In genomic region chr11:33185756-33186155, GRCh38 we compare ENCODE assay signal across 34 cellular contexts.
"Had no signal": no experiment of that assay in that cellular context is flagged by ENCODE, and none has a peak within 500 bp of the region (broad histone marks: within the 10 kb centered on the region; RNA-seq: fewer than 3 reads in every experiment).

No MANE protein-coding gene starts in this region.

- DNase-seq: activated CD4-positive, alpha-beta T cell treated with anti-CD3 and anti-CD28 coated beads for 36 hours; activated CD4-positive, alpha-beta T cell treated with anti-CD3 and anti-CD28 coated beads, Interleukin-2, amount 10 ng/mL, durations not matched to agents 7 days and 5 days; activated CD4-positive, alpha-beta T cell treated with anti-CD3 and anti-CD28 coated beads, Interleukin-2, amount 50 U/mL, for 48 hours; activated CD8-positive, alpha-beta T cell treated with anti-CD3 and anti-CD28 coated beads, Interleukin-2, amount 10 ng/mL, durations not matched to agents 7 days and 5 days; activated gamma-delta T cell treated with Interleukin-2 at 50 U/mL for 16 hours; activated naive CD4-positive, alpha-beta T cell treated with anti-CD3 and anti-CD28 coated beads for 36 hours; activated T-cell treated with anti-CD3 and anti-CD28 coated beads, Interleukin-2, amount 50 U/mL, for 24 hours; adrenal gland; body of pancreas; cerebellar nuclear complex; Karpas-422; KBM-7; NCI-H1105; NCI-H1417 treated with DMSO at 0.1 percent for 48 hours; NCI-H1930; NCI-H2081 treated with DMSO at 0.1 percent for 48 hours; NCI-H226; NCI-H446 treated with DMSO at 0.1 percent for 48 hours; NCI-H526; NCI-H748 treated with DMSO at 0.1 percent for 48 hours; NK-92 treated with Interleukin-12 subunit alpha and Interleukin-12 subunit beta, amount 100 ng/mL, for 24 hours; PC-3; Peyer's patch; SIG-M5; T1000 had no signal

- H3K4me1 ChIP-seq: adrenal gland, breast epithelium had no signal

- H3K27me3 ChIP-seq: adrenal gland, body of pancreas, breast epithelium, Peyer's patch had no signal

- H3K4me3 ChIP-seq: adrenal gland, body of pancreas, breast epithelium, Peyer's patch, SK-N-MC had no signal

- H3K27me3 Mint-ChIP-seq: activated CD4-positive, alpha-beta T cell treated with anti-CD3 and anti-CD28 coated beads for 36 hours; activated CD4-positive, alpha-beta T cell treated with anti-CD3 and anti-CD28 coated beads, Interleukin-2, amount 10 ng/mL, durations not matched to agents 7 days and 5 days; activated T-cell treated with anti-CD3 and anti-CD28 coated beads, Interleukin-2, amount 50 U/mL, for 24 hours; IgD-negative memory B cell had no signal

- H3K9me3 Mint-ChIP-seq: activated CD4-positive, alpha-beta T cell treated with anti-CD3 and anti-CD28 coated beads, Interleukin-2, amount 10 ng/mL, durations not matched to agents 7 days and 5 days; activated naive CD4-positive, alpha-beta T cell treated with anti-CD3 and anti-CD28 coated beads for 36 hours; activated naive CD4-positive, alpha-beta T cell treated with anti-CD3 and anti-CD28 coated beads, Interleukin-2, amount 50 U/mL, for 72 hours; activated T-cell treated with anti-CD3 and anti-CD28 coated beads, Interleukin-2, amount 50 U/mL, for 24 hours; activated T-helper 2 cell treated with anti-CD3 and anti-CD28 coated beads, Interferon-gamma antibody, Interleukin-2, Interleukin-4, amounts not matched to agents 10 μg/mL and 5 μg/mL and 100 μg/mL, durations not matched to agents 14 hours and 24 hours and 36 hours; IgD-negative memory B cell; WTC11 had no signal

- H3K9me3 ChIP-seq: adrenal gland, body of pancreas, breast epithelium, Peyer's patch had no signal

- ATAC-seq: activated CD4-positive, alpha-beta T cell treated with anti-CD3 and anti-CD28 coated beads for 36 hours; activated CD4-positive, CD25-positive, alpha-beta regulatory T cell treated with anti-CD3 and anti-CD28 coated beads, Interleukin-2, amount 50 U/mL, for 24 hours; activated CD8-positive, alpha-beta T cell treated with anti-CD3 and anti-CD28 coated beads, Interleukin-2, amount 10 ng/mL, durations not matched to agents 7 days and 5 days; activated naive CD4-positive, alpha-beta T cell treated with anti-CD3 and anti-CD28 coated beads, Interleukin-2, amount 50 U/mL, for 72 hours; body of pancreas; PC-3; Right ventricle myocardium inferior; WTC11 had no signal

- H3K36me3 ChIP-seq: adrenal gland, breast epithelium, Peyer's patch had no signal

- H3K4me1 Mint-ChIP-seq: activated CD4-positive, alpha-beta T cell treated with anti-CD3 and anti-CD28 coated beads for 36 hours; activated CD4-positive, alpha-beta T cell treated with anti-CD3 and anti-CD28 coated beads, Interleukin-2, amount 10 ng/mL, durations not matched to agents 7 days and 5 days had no signal

- H3K27ac ChIP-seq: adrenal gland, body of pancreas, breast epithelium, Peyer's patch, RWPE1, SK-N-MC had no signal

- H3K27ac Mint-ChIP-seq: activated CD4-positive, alpha-beta T cell treated with anti-CD3 and anti-CD28 coated beads for 36 hours; activated CD4-positive, alpha-beta T cell treated with anti-CD3 and anti-CD28 coated beads, Interleukin-2, amount 10 ng/mL, durations not matched to agents 7 days and 5 days; activated CD8-positive, alpha-beta T cell treated with anti-CD3 and anti-CD28 coated beads, Interleukin-2, amount 10 ng/mL, durations not matched to agents 7 days and 5 days; activated naive CD4-positive, alpha-beta T cell treated with anti-CD3 and anti-CD28 coated beads for 36 hours; activated naive CD4-positive, alpha-beta T cell treated with anti-CD3 and anti-CD28 coated beads, Interleukin-2, amount 50 U/mL, for 72 hours; activated T-cell treated with anti-CD3 and anti-CD28 coated beads, Interleukin-2, amount 50 U/mL, for 24 hours; activated T-helper 2 cell treated with anti-CD3 and anti-CD28 coated beads, Interferon-gamma antibody, Interleukin-2, Interleukin-4, amounts not matched to agents 10 μg/mL and 5 μg/mL and 100 μg/mL, durations not matched to agents 14 hours and 24 hours and 36 hours; IgD-negative memory B cell; WTC11 had no signal

- H3K36me3 Mint-ChIP-seq: activated naive CD4-positive, alpha-beta T cell treated with anti-CD3 and anti-CD28 coated beads, Interleukin-2, amount 50 U/mL, for 72 hours had no signal

- H3K4me3 Mint-ChIP-seq: activated CD4-positive, alpha-beta T cell treated with anti-CD3 and anti-CD28 coated beads for 36 hours; activated CD4-positive, alpha-beta T cell treated with anti-CD3 and anti-CD28 coated beads, Interleukin-2, amount 10 ng/mL, durations not matched to agents 7 days and 5 days; activated CD8-positive, alpha-beta T cell treated with anti-CD3 and anti-CD28 coated beads, Interleukin-2, amount 10 ng/mL, durations not matched to agents 7 days and 5 days; activated naive CD4-positive, alpha-beta T cell treated with anti-CD3 and anti-CD28 coated beads for 36 hours; activated T-cell treated with anti-CD3 and anti-CD28 coated beads, Interleukin-2, amount 50 U/mL, for 24 hours; IgD-negative memory B cell; WTC11 had no signal
